Comparison of ENCODE assay signal across 30 cellular contexts in the genomic region with DNA sequence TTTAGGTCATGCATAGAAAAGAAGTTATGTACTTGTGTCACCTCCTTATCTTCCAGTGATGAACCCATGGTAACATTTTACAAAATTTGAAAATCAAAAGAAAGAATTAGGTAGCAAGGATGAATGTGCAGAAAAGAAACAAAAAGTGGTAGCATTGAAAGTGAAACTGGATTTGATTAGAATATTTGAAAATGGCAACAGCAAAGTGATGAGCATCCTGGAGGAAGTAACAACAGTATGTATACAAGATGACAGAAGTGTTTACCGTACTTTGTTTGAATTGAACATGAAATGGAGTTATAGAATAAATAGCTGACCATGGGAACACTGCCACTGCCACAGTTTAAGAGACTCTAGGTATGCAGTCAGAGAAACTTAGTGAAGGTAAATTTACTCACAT.
"Had no signal": no experiment of that assay in that cellular context is flagged by ENCODE, and none has a peak within 500 bp of the region (broad histone marks: within the 10 kb centered on the region; RNA-seq: fewer than 3 reads in every experiment).

No MANE protein-coding gene starts in this region.

- H3K27me3 ChIP-seq: adrenal gland, body of pancreas, esophagus muscularis mucosa, foreskin keratinocyte, gastrocnemius medialis, heart left ventricle had no signal

- H3K27ac ChIP-seq: adrenal gland, body of pancreas, esophagus muscularis mucosa, foreskin keratinocyte, gastrocnemius medialis, heart left ventricle, WERI-Rb-1 had no signal

- H3K4me3 ChIP-seq: adrenal gland, body of pancreas, esophagus muscularis mucosa, gastrocnemius medialis, heart left ventricle had no signal

- ATAC-seq: activated CD4-positive, CD25-positive, alpha-beta regulatory T cell treated with anti-CD3 and anti-CD28 coated beads, Interleukin-2, amount 50 U/mL, for 24 hours; activated CD8-positive, alpha-beta memory T cell treated with anti-CD3 and anti-CD28 coated beads, Interleukin-2, amount 10 ng/mL, durations not matched to agents 7 days and 5 days; activated CD8-positive, alpha-beta T cell treated with anti-CD3 and anti-CD28 coated beads, Interleukin-2, amount 10 ng/mL, durations not matched to agents 7 days and 5 days; activated naive CD8-positive, alpha-beta T cell treated with anti-CD3 and anti-CD28 coated beads, Interleukin-2, amount 50 U/mL, for 24 hours; body of pancreas; effector memory CD8-positive, alpha-beta T cell; foreskin keratinocyte; gastrocnemius medialis; heart left ventricle had no signal

- H3K4me1 ChIP-seq: adrenal gland, body of pancreas, foreskin keratinocyte, gastrocnemius medialis, heart left ventricle had no signal

- H3K9me3 ChIP-seq: adrenal gland, body of pancreas, esophagus muscularis mucosa, gastrocnemius medialis, heart left ventricle had no signal

- H3K36me3 ChIP-seq: adrenal gland, esophagus muscularis mucosa, gastrocnemius medialis, heart left ventricle, WERI-Rb-1 had no signal

- DNase-seq: activated B cell treated with CpG ODN at 0.5 μM for 24 hours; activated CD4-positive, alpha-beta memory T cell treated with anti-CD3 and anti-CD28 coated beads for 36 hours; activated CD4-positive, alpha-beta T cell treated with anti-CD3 and anti-CD28 coated beads for 48 hours; activated CD8-positive, alpha-beta memory T cell treated with anti-CD3 and anti-CD28 coated beads, Interleukin-2, amount 10 ng/mL, durations not matched to agents 7 days and 5 days; activated CD8-positive, alpha-beta memory T cell treated with anti-CD3 and anti-CD28 coated beads, Interleukin-2, amount 50 U/mL, for 4 hours; activated CD8-positive, alpha-beta T cell treated with anti-CD3 and anti-CD28 coated beads, Interleukin-2, amount 10 ng/mL, durations not matched to agents 7 days and 5 days; activated effector memory CD4-positive, alpha-beta T cell treated with anti-CD3 and anti-CD28 coated beads, Interleukin-2, amount 50 U/mL, for 16 hours; activated naive CD4-positive, alpha-beta T cell treated with anti-CD3 and anti-CD28 coated beads for 36 hours; activated naive CD8-positive, alpha-beta T cell treated with anti-CD3 and anti-CD28 coated beads for 36 hours; activated naive CD8-positive, alpha-beta T cell treated with anti-CD3 and anti-CD28 coated beads, Interleukin-2, amount 50 U/mL, for 24 hours; activated T-cell treated with anti-CD3 and anti-CD28 coated beads, Interleukin-2, amount 50 U/mL, for 1 hour; activated T-cell treated with anti-CD3 and anti-CD28 coated beads, Interleukin-2, amount 50 U/mL, for 48 hours; adrenal gland; amygdala; aorta; body of pancreas; caudate nucleus; cortex of kidney; dermis blood vessel endothelial cell; effector CD4-positive, alpha-beta T cell; effector memory CD8-positive, alpha-beta T cell; erythroblast; foreskin keratinocyte; gastrocnemius medialis; glutamatergic neuron; heart left ventricle; T1000; WERI-Rb-1 had no signal
